8 cellular contexts compared by ENCODE assay signal in the genomic region with DNA sequence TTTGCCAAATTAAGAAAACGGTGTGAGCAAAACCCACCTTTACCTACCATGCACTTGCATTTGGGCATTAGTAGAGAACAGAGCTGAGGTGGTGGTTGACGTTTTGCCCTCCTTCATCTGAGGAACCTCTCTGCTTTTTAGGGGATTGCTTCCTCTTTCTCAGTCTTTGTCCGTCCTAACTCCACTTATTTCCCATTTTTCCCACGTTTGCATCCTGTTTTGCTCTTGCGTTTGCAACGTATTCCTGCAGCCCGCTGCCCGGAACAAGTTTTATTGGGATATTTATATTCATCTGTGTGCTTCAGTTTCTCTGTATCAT. TPM values are rescaled to one million over a fixed set of nuclear protein-coding genes. Genes with fewer than 3 reads are reported as not detected.
DNase-seq lines count a peak whose midpoint lies in the region; ATAC-seq and TF ChIP-seq lines count a peak whose summit lies in the region.

No MANE protein-coding gene starts in this region.

- CTCF ChIA-PET in T-cell (lab: Charles Lee): interaction anchor here in 1 of 2 donors (0.8 to 2.6 kb wide), 4 partner anchors 8 to 89 kb away, joined by 3 to 26 read pairs (median 6); no protein-coding TSS in a partner anchor

- peak; percentile 62 to 74 for DNase-seq in NOMO-1 (lab: John Stamatoyannopoulos, UW; ENCODE audit: unreplicated experiment in 2 of 2)
- no peak for DNase-seq in NOMO-1 treated with dmso at 0.1 percent for 144 hours (lab: John Stamatoyannopoulos, UW; ENCODE audit: unreplicated experiment)
- no peak for DNase-seq in T-cell
- DNase-seq in cardiac muscle cell (ENCODE audit: low read depth in 1 of 2, low spot score in 1 of 2): no peak
- DNase-seq in skeletal muscle cell (ENCODE audit: low read depth): no peak
- DNase-seq in activated CD4-positive, CD25-positive, alpha-beta regulatory T cell treated with anti-CD3 and anti-CD28 coated beads, Interleukin-2, amount 50 U/mL, for 72 hours: no peak
- DNase-seq in activated CD4-positive, alpha-beta T cell treated with anti-CD3 and anti-CD28 coated beads for 48 hours: no peak

- peak overlapping the region; percentile 99 to 100 (median 100) for H3K4me3 Mint-ChIP-seq in T-cell

- H3K4me3 ChIP-seq in cardiac muscle cell: peak overlapping the region; percentile 75
- H3K4me3 ChIP-seq in skeletal muscle cell (ENCODE audit: low read depth, low read length): peak overlapping the region; percentile 99

- H3K9me3 Mint-ChIP-seq in T-cell: no peaks in the 10 kb centered on the region

- H3K27ac Mint-ChIP-seq in T-cell: peak overlapping the region; percentile 99 to 100

- no peak for TF ChIP-seq CTCF in cardiac muscle cell (IDR thresholded peaks at IDR 0.05; ENCODE audit: low read depth, low read length)

- H3K36me3 Mint-ChIP-seq in T-cell: peaks cover 18% of the 10 kb centered on the region

- POLR2A ChIA-PET in T-cell (lab: Charles Lee): interaction anchor here (0.7 to 1.9 kb wide), 8 partner anchors 14 to 74 kb away, joined by 3 to 8 read pairs (median 4); a partner anchor contains a TSS

- peak; percentile 48 for ATAC-seq in HG03045 (IDR thresholded peaks at IDR 0.05; ENCODE audit: unreplicated experiment)
- ATAC-seq in T-cell (replicated peaks in 1 of 4): peak; percentile 49 to 55 (median 49)

- no peaks in the 10 kb centered on the region for H3K36me3 ChIP-seq in cardiac muscle cell

- H3K4me1 Mint-ChIP-seq in T-cell: peaks cover 34 to 43% (median 39%) of the 10 kb centered on the region in 3 donors

- H3K9me3 ChIP-seq in cardiac muscle cell (ENCODE audit: low read depth): no peaks in the 10 kb centered on the region

- H3K27me3 Mint-ChIP-seq in T-cell: no peaks in the 10 kb centered on the region

- H3K27ac ChIP-seq in cardiac muscle cell: peak overlapping the region; percentile 85

- peaks cover 12% of the 10 kb centered on the region for H3K4me1 ChIP-seq in cardiac muscle cell (ENCODE audit: low read depth)

- no peaks in the 10 kb centered on the region for H3K27me3 ChIP-seq in cardiac muscle cell

RNA-seq across cellular contexts. Expression of a gene that starts 0.4 kb away (rescaled TPM):
- total RNA-seq in T-cell (100 to 1,000 TPM; 110 to 121 (median 116) TPM), cardiac muscle cell (89.2 and 91.5 TPM in 2 replicates)
- polyA plus RNA-seq in cardiac muscle cell: 140 and 158 TPM in 2 replicates

Comparison
In these comparisons a context has a peak if more than half of its experiments do, and no peak if none do; other contexts are left out.
1. DNase-seq: peak in NOMO-1 (2 of 2); none in NOMO-1 treated with dmso at 0.1 percent for 144 hours (single experiment), T-cell (0 of 34), cardiac muscle cell (0 of 2), skeletal muscle cell (single experiment), activated CD4-positive, CD25-positive, alpha-beta regulatory T cell treated with anti-CD3 and anti-CD28 coated beads, Interleukin-2, amount 50 U/mL, for 72 hours (single experiment) and activated CD4-positive, alpha-beta T cell treated with anti-CD3 and anti-CD28 coated beads for 48 hours (single experiment).